1 cellular context compared by ENCODE assay signal in genomic region chr13:102091231-102091630, GRCh38.
TF ChIP-seq lines count a peak whose summit lies in the region.

No MANE protein-coding gene starts in this region.

TF ChIP-seq in GM23338, 12 proteins besides CTCF, POLR2A, EP300 and RAD21 (continued from another document):
- peak; percentile 98 for TF ChIP-seq ZNF462 (CRISPR knock-in tag; IDR thresholded peaks at IDR 0.05)
TF ChIP-seq in GM23338: peak in this region for 3.
